ENCODE assay signal across 13 cellular contexts in the genomic region with DNA sequence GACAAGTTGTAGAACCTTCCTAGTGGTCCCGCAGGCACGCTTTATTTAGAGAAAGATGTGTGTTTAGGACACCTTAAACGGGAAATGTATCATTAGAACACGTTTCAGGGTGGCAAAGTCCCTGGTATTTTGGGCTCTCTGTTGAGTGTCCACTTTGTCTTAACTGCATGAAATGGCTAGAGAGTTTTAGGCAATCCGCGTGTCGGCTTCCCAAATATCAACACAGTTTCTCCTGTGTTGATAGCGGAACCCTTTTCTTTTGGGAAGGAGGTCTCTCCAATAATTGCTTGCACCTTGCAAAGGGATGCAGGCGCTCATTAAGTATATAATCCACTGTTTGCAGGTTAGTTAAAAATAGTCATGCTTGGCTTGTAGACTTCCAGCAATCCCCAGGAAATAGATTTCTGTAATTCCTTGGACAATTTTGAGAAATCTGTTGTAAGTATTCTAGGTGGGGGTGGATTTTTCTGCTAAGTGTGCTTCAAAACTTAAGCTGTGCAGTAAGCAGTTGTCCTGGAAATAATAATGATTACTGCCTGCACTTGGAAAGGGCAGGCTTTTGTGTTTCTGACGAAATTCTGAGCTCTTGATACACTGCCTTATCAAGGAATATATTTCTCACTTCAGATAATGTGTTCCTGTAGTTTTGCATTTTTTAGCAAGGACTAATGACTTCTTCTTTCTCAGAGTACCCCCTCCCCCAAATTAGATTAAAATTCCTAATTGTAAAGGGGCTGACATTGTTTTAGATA. TPM values are rescaled to one million over a fixed set of nuclear protein-coding genes. Genes with fewer than 3 reads are reported as not detected.
DNase-seq lines count a peak whose midpoint lies in the region; ATAC-seq, FAIRE-seq and TF ChIP-seq lines count a peak whose summit lies in the region.
"Had no signal": no experiment of that assay in that cellular context is flagged by ENCODE, and none has a peak within 500 bp of the region (broad histone marks: within the 10 kb centered on the region; RNA-seq: fewer than 3 reads in every experiment).

No MANE protein-coding gene starts in this region.

- no peak for DNase-seq in left ventricle myocardium inferior
- no peak for DNase-seq in Right ventricle myocardium inferior (ENCODE audit: missing footprints)
- no peak for DNase-seq in bronchial epithelial cell (ENCODE audit: low read depth)
- no peak for DNase-seq in memory B cell (ENCODE audit: low spot score in 2 of 2)
- DNase-seq in vagina (ENCODE audit: extremely low spot score in 2 of 2): no peak
- no peak for DNase-seq in SW 1271 (lab: John Stamatoyannopoulos, UW)
- DNase-seq: left cardiac atrium, NCI-H2081 treated with DMSO at 0.1 percent for 48 hours had no signal

- peak overlapping the region; percentile 4 for H3K4me3 Mint-ChIP-seq in memory B cell
- H3K4me3 Mint-ChIP-seq: dendritic cell treated with granulocyte-macrophage colony-stimulating factor and Interleukin-4, amounts not matched to agents 40 ng/mL and 50 ng/mL, for 4 days; stimulated activated naive CD8-positive, alpha-beta T cell treated with anti-CD3 and anti-CD28 coated beads, Interleukin-15, Interleukin-2, amounts not matched to agents 100 ng/mL and 50 ng/mL, for 24 hours had no signal

- H3K36me3 Mint-ChIP-seq in memory B cell: no peaks in the 10 kb centered on the region
- H3K36me3 Mint-ChIP-seq: CD14-positive monocyte had no signal

- TF ChIP-seq POLR2A in vagina (IDR thresholded peaks at IDR 0.05): no peak

- H3K27ac ChIP-seq in left ventricle myocardium inferior (replicated peaks): no peak overlapping the region
- H3K27ac ChIP-seq in vagina: no peak overlapping the region

- no peak for ATAC-seq in Right ventricle myocardium inferior
- ATAC-seq in memory B cell (ENCODE audit: low read depth): no peak
- no peak for ATAC-seq in HG03565 (IDR thresholded peaks at IDR 0.05; ENCODE audit: unreplicated experiment)
- ATAC-seq in GM19035 (IDR thresholded peaks at IDR 0.05; ENCODE audit: unreplicated experiment): no peak

- H3K27me3 ChIP-seq in left ventricle myocardium inferior (ENCODE audit: low read depth) (peaks cover 52% of the 10 kb centered on the region), bronchial epithelial cell (ENCODE audit: control insufficient read depth, insufficient read depth, low read length) (no peaks in the 10 kb centered on the region), vagina (no peaks in the 10 kb centered on the region)

- H3K9me3 ChIP-seq in left ventricle myocardium inferior (replicated peaks) (no peaks in the 10 kb centered on the region), vagina (no peaks in the 10 kb centered on the region)

- intact Hi-C loops in left ventricle myocardium inferior (cut with micrococcal nuclease) (no loop called here), Right ventricle myocardium inferior (cut with DNase I) (no loop called here), vagina (cut with DNase I) (no loop called here)

- H3K4me1 ChIP-seq in left ventricle myocardium inferior (peaks cover 12% of the 10 kb centered on the region), vagina (no peaks in the 10 kb centered on the region)

- H3K4me1 Mint-ChIP-seq in memory B cell: no peaks in the 10 kb centered on the region

- peaks cover 15% of the 10 kb centered on the region for H3K27me3 Mint-ChIP-seq in memory B cell

- no peak for TF ChIP-seq CTCF in left ventricle myocardium inferior (IDR thresholded peaks at IDR 0.05; ENCODE audit: borderline replicate concordance)
- no peak for TF ChIP-seq CTCF in bronchial epithelial cell (IDR thresholded peaks at IDR 0.05; ENCODE audit: insufficient read depth, low read length, severe bottlenecking)
- no peak for TF ChIP-seq CTCF in vagina (IDR thresholded peaks at IDR 0.05)

- H3K36me3 ChIP-seq in left ventricle myocardium inferior (no peaks in the 10 kb centered on the region), bronchial epithelial cell (ENCODE audit: control insufficient read depth, insufficient read depth, low read length) (no peaks in the 10 kb centered on the region), vagina (no peaks in the 10 kb centered on the region)

- no peaks in the 10 kb centered on the region for H3K9me3 Mint-ChIP-seq in memory B cell
- H3K9me3 Mint-ChIP-seq: dendritic cell treated with granulocyte-macrophage colony-stimulating factor and Interleukin-4, amounts not matched to agents 40 ng/mL and 50 ng/mL, for 4 days; stimulated activated naive CD8-positive, alpha-beta T cell treated with anti-CD3 and anti-CD28 coated beads, Interleukin-15, Interleukin-2, amounts not matched to agents 100 ng/mL and 50 ng/mL, for 24 hours had no signal

- no peak overlapping the region for H3K27ac Mint-ChIP-seq in memory B cell
- H3K27ac Mint-ChIP-seq: CD14-positive monocyte; dendritic cell treated with granulocyte-macrophage colony-stimulating factor and Interleukin-4, amounts not matched to agents 40 ng/mL and 50 ng/mL, for 4 days; stimulated activated naive CD8-positive, alpha-beta T cell treated with anti-CD3 and anti-CD28 coated beads, Interleukin-15, Interleukin-2, amounts not matched to agents 100 ng/mL and 50 ng/mL, for 24 hours had no signal

- FAIRE-seq in bronchial epithelial cell (lab: Jason Lieb, UNC): no peak

- peak overlapping the region; percentile 65 for H3K4me3 ChIP-seq in left ventricle myocardium inferior
- peak overlapping the region; percentile 41 for H3K4me3 ChIP-seq in bronchial epithelial cell (ENCODE audit: low read depth, low read length)
- peak overlapping the region; percentile 15 to 47 for H3K4me3 ChIP-seq in vagina

RNA-seq across cellular contexts. Expression of a gene that starts 1.4 kb away (rescaled TPM):
- total RNA-seq in left ventricle myocardium inferior: 0.14 TPM
- 0.08 TPM for total RNA-seq in Right ventricle myocardium inferior
- 0.26 TPM in 2 replicates for total RNA-seq in bronchial epithelial cell
- total RNA-seq in vagina: 0.25 TPM
